1 cellular context compared by ENCODE assay signal in the genomic region with DNA sequence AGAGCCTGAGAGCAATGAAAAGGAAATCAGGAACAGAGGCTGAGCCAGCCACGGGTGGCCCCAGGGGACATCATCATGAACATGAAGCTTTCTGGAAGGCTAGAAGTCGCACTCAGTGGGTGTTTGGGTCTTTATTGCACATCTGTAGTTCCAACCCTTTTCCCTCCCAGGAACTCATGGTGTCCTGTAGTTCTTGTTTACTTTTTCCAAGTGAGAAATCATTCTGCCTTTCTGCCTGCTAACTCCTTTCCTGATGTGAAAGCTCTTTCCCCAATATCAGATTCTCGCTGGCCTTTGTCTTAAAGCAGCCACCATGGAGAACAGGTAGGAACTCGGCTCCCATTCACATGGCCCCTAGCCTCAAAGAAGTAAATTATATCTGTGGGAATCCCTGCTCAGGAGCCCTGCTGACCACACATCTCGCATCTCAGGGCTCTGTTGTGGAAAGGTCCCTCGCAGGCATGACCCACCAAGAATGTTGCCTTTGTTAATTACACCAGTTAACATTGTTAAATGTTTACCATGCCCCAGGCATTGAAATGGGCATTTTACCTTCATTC.
TF ChIP-seq lines count a peak whose summit lies in the region.

No MANE protein-coding gene starts in this region.

TF ChIP-seq in endothelial cell of umbilical vein, 7 proteins besides CTCF, POLR2A, EP300 and RAD21:
- no peak for TF ChIP-seq MAX (IDR thresholded peaks at IDR 0.05; ENCODE audit: insufficient read depth, insufficient read length)
